ENCODE assay signal across 20 cellular contexts in genomic region chr10:124212702-124213101, GRCh38.
DNase-seq lines count a peak whose midpoint lies in the region; ATAC-seq and TF ChIP-seq lines count a peak whose summit lies in the region.
"Had no signal": no experiment of that assay in that cellular context is flagged by ENCODE, and none has a peak within 500 bp of the region (broad histone marks: within the 10 kb centered on the region; RNA-seq: fewer than 3 reads in every experiment).

No MANE protein-coding gene starts in this region.

- no peak for TF ChIP-seq CTCF in right atrium auricular region (IDR thresholded peaks at IDR 0.05)
- no peak for TF ChIP-seq CTCF in heart left ventricle (IDR thresholded peaks at IDR 0.05)
- TF ChIP-seq CTCF in osteoblast (IDR thresholded peaks at IDR 0.05; ENCODE audit: extremely low read depth, low read depth, low read length), result no peak
- no peak for TF ChIP-seq CTCF in BE2C (IDR thresholded peaks at IDR 0.05; ENCODE audit: low read depth, low read length)

- H3K27me3 ChIP-seq in right atrium auricular region (no peaks in the 10 kb centered on the region), heart left ventricle (peaks cover 0 to 8% (median 0%) of the 10 kb centered on the region in 9 donors), osteoblast (ENCODE audit: insufficient read depth, low read length) (peaks cover 5% of the 10 kb centered on the region), BE2C (no peaks in the 10 kb centered on the region)
- H3K27me3 ChIP-seq: BLaER1 treated with 17β-estradiol and CSF1 and Interleukin-3, amounts not matched to agents 10 nM and 100 nM; MG63; SJSA1 had no signal

- no peak overlapping the region for H3K4me2 ChIP-seq in osteoblast (ENCODE audit: insufficient read depth, low read length)
- H3K4me2 ChIP-seq: PC-9 had no signal

- H3K36me3 ChIP-seq in right atrium auricular region (no peaks in the 10 kb centered on the region), heart left ventricle (no peaks in the 10 kb centered on the region), osteoblast (ENCODE audit: insufficient read depth, low read length) (no peaks in the 10 kb centered on the region), BE2C (no peaks in the 10 kb centered on the region)
- H3K36me3 ChIP-seq: BLaER1 treated with 17β-estradiol and CSF1 and Interleukin-3, amounts not matched to agents 10 nM and 100 nM; HAP-1; MG63; SJSA1 had no signal

- ATAC-seq in heart left ventricle, result no peak
- no peak for ATAC-seq in GM19035 (IDR thresholded peaks at IDR 0.05; ENCODE audit: unreplicated experiment)
- ATAC-seq: Right ventricle myocardium inferior had no signal

- WGBS in heart left ventricle, 4 donors, result 80 to 94% (median 90%) methylated on average over 9 of the region's 9 CpGs

- H3K9me3 ChIP-seq in right atrium auricular region (peaks cover 0 to 12% of the 10 kb centered on the region in 2 donors), heart left ventricle (peaks cover 0 to 11% (median 1%) of the 10 kb centered on the region in 12 donors), osteoblast (ENCODE audit: low read depth, low read length) (no peaks in the 10 kb centered on the region), BE2C (no peaks in the 10 kb centered on the region)
- H3K9me3 ChIP-seq: HAP-1, SJSA1 had no signal

- H3K4me3 ChIP-seq in right atrium auricular region (no peak overlapping the region), heart left ventricle (no peak overlapping the region), osteoblast (ENCODE audit: insufficient read depth, low read length) (no peak overlapping the region), BE2C (ENCODE audit: low read depth, low read length) (no peak overlapping the region)
- H3K4me3 ChIP-seq: BLaER1 treated with 17β-estradiol and CSF1 and Interleukin-3, amounts not matched to agents 10 nM and 100 nM; HAP-1; MG63; PC-9; SJSA1 had no signal

- TF ChIP-seq POLR2A in heart left ventricle (IDR thresholded peaks at IDR 0.05), result no peak

- no peaks in the 10 kb centered on the region for H3K79me2 ChIP-seq in osteoblast (ENCODE audit: insufficient read depth, low read length)

- DNase-seq in right atrium auricular region (ENCODE audit: low spot score) (peak; percentile 58), heart left ventricle (no peak), islet precursor cell (peak; percentile 35), osteoblast (ENCODE audit: insufficient read length, low spot score, missing footprints) (peak; percentile 22), dermis blood vessel endothelial cell (no peak), BE2C (no peak)
- DNase-seq: CD4-positive, alpha-beta T cell; GOT3; KBM-7; NCI-H1105 treated with DMSO at 0.1 percent for 48 hours; NCI-H2029; NCI-H446; NCI-H526; PC-9 had no signal

- H2AFZ ChIP-seq in osteoblast (ENCODE audit: low read length), result no peak overlapping the region
- H2AFZ ChIP-seq: PC-9 had no signal

- H3K4me1 ChIP-seq in right atrium auricular region (no peaks in the 10 kb centered on the region), heart left ventricle (peaks cover 0 to 9% (median 0%) of the 10 kb centered on the region in 12 donors), osteoblast (ENCODE audit: insufficient read depth, low read length) (no peaks in the 10 kb centered on the region), BE2C (no peaks in the 10 kb centered on the region)
- H3K4me1 ChIP-seq: HAP-1, SJSA1 had no signal

- no peak overlapping the region for H3K27ac ChIP-seq in right atrium auricular region
- H3K27ac ChIP-seq in heart left ventricle, result no peak overlapping the region
- no peak overlapping the region for H3K27ac ChIP-seq in osteoblast (ENCODE audit: low read depth, low read length)
- H3K27ac ChIP-seq: BLaER1 treated with 17β-estradiol and CSF1 and Interleukin-3, amounts not matched to agents 10 nM and 100 nM; PC-9; SJSA1 had no signal

- H4K20me1 ChIP-seq in osteoblast (ENCODE audit: insufficient read depth, low read length), result no peaks in the 10 kb centered on the region
- H4K20me1 ChIP-seq: BLaER1 treated with 17β-estradiol and CSF1 and Interleukin-3, amounts not matched to agents 10 nM and 100 nM had no signal

- intact Hi-C loops in heart left ventricle (cut with DNase I), result no loop called here

Comparison
In these comparisons a context has a peak if more than half of its experiments do, and no peak if none do; other contexts are left out.
1. DNase-seq: peak in right atrium auricular region (single experiment), islet precursor cell (single experiment) and osteoblast (single experiment); none in heart left ventricle (0 of 5), dermis blood vessel endothelial cell (single experiment) and BE2C (single experiment).